In genomic region chr3:130850044-130850797, GRCh38 we compare ENCODE assay signal across 8 cellular contexts. TPM values are rescaled to one million over a fixed set of nuclear protein-coding genes. Genes with fewer than 3 reads are reported as not detected.
DNase-seq lines count a peak whose midpoint lies in the region; ATAC-seq and TF ChIP-seq lines count a peak whose summit lies in the region.

No MANE protein-coding gene starts in this region.

- intact Hi-C loops in left ventricle myocardium inferior (cut with micrococcal nuclease), result no loop called here

- H3K27ac ChIP-seq in left ventricle myocardium inferior (replicated peaks), result peak overlapping the region; percentile 83

- H3K4me3 Mint-ChIP-seq in activated T-cell treated with anti-CD3 and anti-CD28 coated beads, Interleukin-2, amount 50 U/mL, for 4 hours, result no peak overlapping the region

- no peaks in the 10 kb centered on the region for H3K36me3 ChIP-seq in left ventricle myocardium inferior

- no peaks in the 10 kb centered on the region for H3K36me3 Mint-ChIP-seq in activated T-cell treated with anti-CD3 and anti-CD28 coated beads, Interleukin-2, amount 50 U/mL, for 4 hours (ENCODE audit: insufficient read depth)

- peaks cover 24% of the 10 kb centered on the region for H3K4me1 Mint-ChIP-seq in activated T-cell treated with anti-CD3 and anti-CD28 coated beads, Interleukin-2, amount 50 U/mL, for 4 hours (ENCODE audit: low read depth)

- peak overlapping the region; percentile 65 for H3K4me3 ChIP-seq in left ventricle myocardium inferior

- peaks cover 7% of the 10 kb centered on the region for H3K27me3 Mint-ChIP-seq in activated T-cell treated with anti-CD3 and anti-CD28 coated beads, Interleukin-2, amount 50 U/mL, for 4 hours (ENCODE audit: low read depth)

- H3K27me3 ChIP-seq in left ventricle myocardium inferior (ENCODE audit: low read depth), result no peaks in the 10 kb centered on the region

- peaks cover 30% of the 10 kb centered on the region for H3K4me1 ChIP-seq in left ventricle myocardium inferior

- H3K9me3 Mint-ChIP-seq in activated T-cell treated with anti-CD3 and anti-CD28 coated beads, Interleukin-2, amount 50 U/mL, for 4 hours, result no peaks in the 10 kb centered on the region

- no peak for TF ChIP-seq CTCF in left ventricle myocardium inferior (IDR thresholded peaks at IDR 0.05; ENCODE audit: borderline replicate concordance)

- peak; percentile 72 for ATAC-seq in HG03060 (IDR thresholded peaks at IDR 0.05; ENCODE audit: low read depth, unreplicated experiment)
- ATAC-seq in activated T-cell treated with anti-CD3 and anti-CD28 coated beads, Interleukin-2, amount 50 U/mL, for 4 hours, result peak; percentile 96 to 98

- no peaks in the 10 kb centered on the region for H3K9me3 ChIP-seq in left ventricle myocardium inferior (replicated peaks)

- DNase-seq in activated effector memory CD4-positive, alpha-beta T cell treated with anti-CD3 and anti-CD28 coated beads, Interleukin-2, amount 50 U/mL, for 16 hours, result peak; percentile 77
- DNase-seq in activated effector memory CD4-positive, alpha-beta T cell treated with Interleukin-2 at 50 U/mL for 16 hours, result no peak
- DNase-seq in NCI-H345 (lab: John Stamatoyannopoulos, UW), result peak; percentile 39
- peak; percentile 8 for DNase-seq in activated T-cell treated with anti-CD3 and anti-CD28 coated beads, Interleukin-2, amount 50 U/mL, for 4 hours
- DNase-seq in left ventricle myocardium inferior, result no peak
- peak; percentile 67 for DNase-seq in stimulated activated CD4-positive, alpha-beta T cell treated with anti-CD3 and anti-CD28 coated beads, Interleukin-4, amount 100 ng/mL, for 24 hours
- DNase-seq in SW480 (ENCODE audit: low spot score), result no peak

RNA-seq across cellular contexts. Expression of gene ATP2C1, which starts 43.7 kb away (rescaled TPM):
- 10 to 100 TPM; 50.2 to 55.3 (median 51.9) TPM for total RNA-seq in activated T-cell treated with anti-CD3 and anti-CD28 coated beads, Interleukin-2, amount 50 U/mL, for 4 hours
- 57.1 TPM for total RNA-seq in left ventricle myocardium inferior

Comparison
In these comparisons a context has a peak if more than half of its experiments do, and no peak if none do; other contexts are left out.
1. DNase-seq: peak in activated effector memory CD4-positive, alpha-beta T cell treated with anti-CD3 and anti-CD28 coated beads, Interleukin-2, amount 50 U/mL, for 16 hours (single experiment), NCI-H345 (single experiment), activated T-cell treated with anti-CD3 and anti-CD28 coated beads, Interleukin-2, amount 50 U/mL, for 4 hours (single experiment) and stimulated activated CD4-positive, alpha-beta T cell treated with anti-CD3 and anti-CD28 coated beads, Interleukin-4, amount 100 ng/mL, for 24 hours (single experiment); none in activated effector memory CD4-positive, alpha-beta T cell treated with Interleukin-2 at 50 U/mL for 16 hours (single experiment), left ventricle myocardium inferior (single experiment) and SW480 (single experiment).